In genomic region chr11:93073026-93073425, GRCh38 we compare ENCODE assay signal across 16 cellular contexts.
A peak's percentile ranks its signal among the peaks of the same experiment; 100 is the strongest.
DNase-seq lines count a peak whose midpoint lies in the region; ATAC-seq and TF ChIP-seq lines count a peak whose summit lies in the region.
"Had no signal": no experiment of that assay in that cellular context is flagged by ENCODE, and none has a peak within 500 bp of the region (broad histone marks: within the 10 kb centered on the region; RNA-seq: fewer than 3 reads in every experiment).

No MANE protein-coding gene starts in this region.

- H3K4me1 Mint-ChIP-seq in GM23338 (peaks cover 41% of the 10 kb centered on the region), endodermal cell (peaks cover 47% of the 10 kb centered on the region)

- H3K4me3 Mint-ChIP-seq in GM23338: peak overlapping the region; percentile 20; the same call in 1 of the 3 replicates
- H3K4me3 Mint-ChIP-seq in endodermal cell: no peak overlapping the region

- H3K27me3 Mint-ChIP-seq in GM23338 (ENCODE audit: insufficient read depth, low read depth, poor library complexity) (no peaks in the 10 kb centered on the region), endodermal cell (ENCODE audit: insufficient read depth) (no peaks in the 10 kb centered on the region)

- H3F3A ChIP-seq in GM23338 (replicated peaks; ENCODE audit: low read depth): peaks cover 13% of the 10 kb centered on the region

- H3K4me1 ChIP-seq in GM23338 (ENCODE audit: insufficient read depth) (peaks cover 43% of the 10 kb centered on the region), HUES6 (ENCODE audit: control insufficient read depth, insufficient read depth, low read length) (peaks cover 21% of the 10 kb centered on the region), endodermal cell (ENCODE audit: control insufficient read depth, insufficient read depth, low read length) (peaks cover 14% of the 10 kb centered on the region)
- H3K4me1 ChIP-seq: A549 had no signal

- ATAC-seq in GM23338: peak; percentile 83
- ATAC-seq in HG03135 (IDR thresholded peaks at IDR 0.05; ENCODE audit: unreplicated experiment): no peak
- ATAC-seq in HG03520 (IDR thresholded peaks at IDR 0.05; ENCODE audit: unreplicated experiment): no peak
- ATAC-seq: A549 had no signal

- H3K27ac Mint-ChIP-seq in GM23338 (peak overlapping the region; percentile 96), endodermal cell (peak overlapping the region; percentile 78)

- H3K9me3 Mint-ChIP-seq in GM23338 (peaks cover 17% of the 10 kb centered on the region), endodermal cell (peaks cover 10% of the 10 kb centered on the region)

- no peaks in the 10 kb centered on the region for H4K20me1 ChIP-seq in GM23338 (replicated peaks; ENCODE audit: insufficient read depth)
- H4K20me1 ChIP-seq: BLaER1 treated with 17β-estradiol and CSF1 and Interleukin-3, amounts not matched to agents 10 nM and 100 nM had no signal

- H3K36me3 Mint-ChIP-seq in GM23338 (ENCODE audit: low read depth) (peaks cover 22% of the 10 kb centered on the region), endodermal cell (ENCODE audit: low read depth) (no peaks in the 10 kb centered on the region)

- H3K9me3 ChIP-seq in HUES6 (ENCODE audit: control insufficient read depth, insufficient read depth, low read depth, low read length) (peaks cover 4% of the 10 kb centered on the region; the same call in 1 of the 2 replicates), endodermal cell (ENCODE audit: control insufficient read depth, low read length) (peaks cover 10% of the 10 kb centered on the region)
- H3K9me3 ChIP-seq: A549; BLaER1 treated with 17β-estradiol and CSF1 and Interleukin-3, amounts not matched to agents 10 nM and 100 nM had no signal

- peak; percentile 81 for DNase-seq in GM23338 (ENCODE audit: low spot score)
- peak; percentile 86 for DNase-seq in endodermal cell
- DNase-seq in iPS-NIHi7 (ENCODE audit: extremely low spot score): peak; percentile 41
- DNase-seq in EL: no peak
- DNase-seq: NCI-H1694 treated with DMSO at 0.1 percent for 48 hours, NCI-H2107, NCI-H2227 treated with DMSO at 0.1 percent for 48 hours, NCI-H524, OCI-M1, RPMI8226, SIG-M5 had no signal

- H3K36me3 ChIP-seq in GM23338 (ENCODE audit: insufficient read depth) (no peaks in the 10 kb centered on the region), HUES6 (ENCODE audit: control insufficient read depth, insufficient read depth, low read length) (no peaks in the 10 kb centered on the region), endodermal cell (ENCODE audit: control insufficient read depth, insufficient read depth, low read length) (no peaks in the 10 kb centered on the region)
- H3K36me3 ChIP-seq: BLaER1 treated with 17β-estradiol and CSF1 and Interleukin-3, amounts not matched to agents 10 nM and 100 nM had no signal

- peak overlapping the region; percentile 22 for H3K4me2 ChIP-seq in GM23338
- H3K4me2 ChIP-seq: A549; BLaER1 treated with 17β-estradiol and CSF1 and Interleukin-3, amounts not matched to agents 10 nM and 100 nM had no signal

- no peak for TF ChIP-seq CTCF in GM23338 (conservative IDR thresholded peaks at IDR 0.05; ENCODE audit: low read depth in 2 of 2)
- TF ChIP-seq CTCF in endodermal cell (conservative IDR thresholded peaks at IDR 0.05): no peak

- H3K9ac ChIP-seq in HUES6 (ENCODE audit: low read length) (peak overlapping the region; percentile 70), endodermal cell (ENCODE audit: extremely low read depth, low read length, poor library complexity, severe bottlenecking) (peak overlapping the region; percentile 28)
- H3K9ac ChIP-seq: BLaER1 treated with 17β-estradiol and CSF1 and Interleukin-3, amounts not matched to agents 10 nM and 100 nM had no signal

- no peak overlapping the region for H2AFZ ChIP-seq in GM23338

- H3K4me3 ChIP-seq in GM23338 (peak overlapping the region; percentile 30; the same call in 1 of the 2 replicates), HUES6 (ENCODE audit: low read depth, low read length) (peak overlapping the region; percentile 25; the same call in 1 of the 2 replicates), endodermal cell (ENCODE audit: low read length) (no peak overlapping the region)
- H3K4me3 ChIP-seq: A549; BLaER1 treated with 17β-estradiol and CSF1 and Interleukin-3, amounts not matched to agents 10 nM and 100 nM had no signal

- H3K79me2 ChIP-seq in GM23338 (replicated peaks; ENCODE audit: insufficient read depth): no peaks in the 10 kb centered on the region

- H3K27ac ChIP-seq in GM23338 (ENCODE audit: low read depth): peak overlapping the region; percentile 93
- peak overlapping the region; percentile 59 for H3K27ac ChIP-seq in HUES6 (ENCODE audit: low read depth, low read length)
- no peak overlapping the region for H3K27ac ChIP-seq in endodermal cell (ENCODE audit: low read depth, low read length)
- H3K27ac ChIP-seq: A549; BLaER1 treated with 17β-estradiol and CSF1 and Interleukin-3, amounts not matched to agents 10 nM and 100 nM had no signal

- no peaks in the 10 kb centered on the region for H3K27me3 ChIP-seq in GM23338 (ENCODE audit: insufficient read depth)
- no peaks in the 10 kb centered on the region for H3K27me3 ChIP-seq in HUES6 (ENCODE audit: control insufficient read depth, insufficient read depth, low read length)
- H3K27me3 ChIP-seq in endodermal cell (ENCODE audit: control insufficient read depth, insufficient read depth, low read length, poor library complexity, severe bottlenecking): no peaks in the 10 kb centered on the region
- H3K27me3 ChIP-seq: BLaER1 treated with 17β-estradiol and CSF1 and Interleukin-3, amounts not matched to agents 10 nM and 100 nM had no signal

- H3K9me2 ChIP-seq in GM23338 (ENCODE audit: insufficient read depth): no peaks in the 10 kb centered on the region

- WGBS in endodermal cell (ENCODE audit: insufficient coverage in 1 of 2, insufficient read length in 1 of 2), 2 experiments: 44 to 63% methylated on average over 2 to 3 of the region's 3 CpGs

TF ChIP-seq in GM23338, 12 proteins besides CTCF, POLR2A, EP300 and RAD21:
- TF ChIP-seq ZNF114 (CRISPR knock-in tag; IDR thresholded peaks at IDR 0.05) (no peak), JUNB (IDR thresholded peaks at IDR 0.05; ENCODE audit: unreplicated experiment) (no peak), POLR2AphosphoS5 (IDR thresholded peaks at IDR 0.05; ENCODE audit: low read depth) (peak; percentile 33; the same call in 1 of the 2 replicates)
